ENCODE assay signal across 1 cellular context in the genomic region with DNA sequence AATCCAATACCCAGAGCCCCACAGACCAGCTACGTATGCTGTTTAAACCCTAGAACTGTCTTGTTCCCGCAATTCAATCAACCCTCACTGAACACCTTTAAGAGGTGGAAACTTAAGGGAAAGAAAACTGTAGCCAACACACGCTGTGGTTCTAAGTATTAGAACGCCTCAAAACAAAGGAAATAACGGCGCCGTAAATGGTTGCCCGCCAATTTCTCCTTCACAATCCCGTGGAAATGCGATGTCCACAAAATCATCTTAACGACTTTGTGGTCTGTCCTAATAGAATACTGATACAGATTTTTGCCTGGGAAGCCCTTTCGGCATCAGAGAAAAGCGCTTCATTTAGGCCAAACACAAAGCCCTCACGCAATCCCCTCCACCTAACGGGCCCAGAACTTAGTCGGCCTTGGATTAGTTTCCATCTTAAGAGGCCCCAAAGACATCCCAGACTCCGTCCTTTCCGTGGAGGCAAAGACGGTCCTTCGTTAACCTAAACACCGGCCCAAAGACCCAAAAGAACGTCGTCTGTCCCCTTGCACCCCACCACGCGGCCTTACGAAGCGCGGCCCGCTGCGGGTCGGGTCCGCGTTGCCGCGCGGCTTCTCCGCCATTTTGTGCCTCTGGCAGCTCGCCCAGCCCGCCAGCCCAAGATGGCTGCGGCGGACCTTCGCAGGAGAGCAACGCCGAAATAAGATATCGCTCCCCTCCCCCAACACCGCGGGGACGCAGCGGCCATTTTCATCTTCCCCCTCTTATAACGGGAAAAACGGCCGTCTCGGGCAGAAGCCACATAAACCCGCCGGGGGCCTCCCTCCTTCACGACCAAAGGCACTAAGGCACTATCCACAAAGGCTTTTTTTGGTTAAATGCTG.
TF ChIP-seq lines count a peak whose summit lies in the region.

No MANE protein-coding gene starts in this region.

TF ChIP-seq in K562, 482 proteins besides CTCF, POLR2A, EP300 and RAD21 (continued from another document and continues in another):
- TF ChIP-seq, protein P1, sequence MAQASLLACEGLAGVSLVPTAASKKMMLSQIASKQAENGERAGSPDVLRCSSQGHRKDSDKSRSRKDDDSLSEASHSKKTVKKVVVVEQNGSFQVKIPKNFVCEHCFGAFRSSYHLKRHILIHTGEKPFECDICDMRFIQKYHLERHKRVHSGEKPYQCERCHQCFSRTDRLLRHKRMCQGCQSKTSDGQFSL (CRISPR knock-in tag; IDR thresholded peaks at IDR 0.05): peak; percentile 58; the same call in 1 of the 2 replicates
- TF ChIP-seq, protein P1 (tag; IDR thresholded peaks at IDR 0.05): no peak
- no peak for TF ChIP-seq PHF8 (IDR thresholded peaks at IDR 0.05; ENCODE audit: borderline replicate concordance, low read length)
- peak in 1 of 2 experiments; percentile 73; a peak in 1 of 4 replicates for TF ChIP-seq ARNT (IDR thresholded peaks at IDR 0.05)
- TF ChIP-seq HMG20A (CRISPR knock-in tag; conservative IDR thresholded peaks at IDR 0.05): no peak
- TF ChIP-seq POLR2G (IDR thresholded peaks at IDR 0.05; ENCODE audit: low read depth, low read length): no peak
- TF ChIP-seq, protein P2, sequence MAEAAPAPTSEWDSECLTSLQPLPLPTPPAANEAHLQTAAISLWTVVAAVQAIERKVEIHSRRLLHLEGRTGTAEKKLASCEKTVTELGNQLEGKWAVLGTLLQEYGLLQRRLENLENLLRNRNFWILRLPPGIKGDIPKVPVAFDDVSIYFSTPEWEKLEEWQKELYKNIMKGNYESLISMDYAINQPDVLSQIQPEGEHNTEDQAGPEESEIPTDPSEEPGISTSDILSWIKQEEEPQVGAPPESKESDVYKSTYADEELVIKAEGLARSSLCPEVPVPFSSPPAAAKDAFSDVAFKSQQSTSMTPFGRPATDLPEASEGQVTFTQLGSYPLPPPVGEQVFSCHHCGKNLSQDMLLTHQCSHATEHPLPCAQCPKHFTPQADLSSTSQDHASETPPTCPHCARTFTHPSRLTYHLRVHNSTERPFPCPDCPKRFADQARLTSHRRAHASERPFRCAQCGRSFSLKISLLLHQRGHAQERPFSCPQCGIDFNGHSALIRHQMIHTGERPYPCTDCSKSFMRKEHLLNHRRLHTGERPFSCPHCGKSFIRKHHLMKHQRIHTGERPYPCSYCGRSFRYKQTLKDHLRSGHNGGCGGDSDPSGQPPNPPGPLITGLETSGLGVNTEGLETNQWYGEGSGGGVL (CRISPR knock-in tag; IDR thresholded peaks at IDR 0.05): no peak
- no peak; the same call in 1 of the 2 replicates for TF ChIP-seq BACH1 (tag; IDR thresholded peaks at IDR 0.05)
- TF ChIP-seq SRSF1 (IDR thresholded peaks at IDR 0.05; ENCODE audit: low read depth, low read length): no peak; the same call in 1 of the 2 replicates
- TF ChIP-seq ELK1 (CRISPR knock-in tag; IDR thresholded peaks at IDR 0.05): no peak
- no peak for TF ChIP-seq RNF219 (CRISPR knock-in tag; IDR thresholded peaks at IDR 0.05)
- no peak for TF ChIP-seq MCM3 (IDR thresholded peaks at IDR 0.05)
- no peak for TF ChIP-seq ZNF12 (CRISPR knock-in tag; IDR thresholded peaks at IDR 0.05)
- no peak for TF ChIP-seq SRSF9 (IDR thresholded peaks at IDR 0.05; ENCODE audit: borderline replicate concordance, low read depth, low read length)
- TF ChIP-seq RBM25 (IDR thresholded peaks at IDR 0.05; ENCODE audit: low read depth, low read length, severe bottlenecking): no peak
- TF ChIP-seq CHD1 (IDR thresholded peaks at IDR 0.05; ENCODE audit: low read length): no peak
- peak; percentile 63 for TF ChIP-seq CREM (IDR thresholded peaks at IDR 0.05; ENCODE audit: low read depth)
- TF ChIP-seq, protein P3, sequence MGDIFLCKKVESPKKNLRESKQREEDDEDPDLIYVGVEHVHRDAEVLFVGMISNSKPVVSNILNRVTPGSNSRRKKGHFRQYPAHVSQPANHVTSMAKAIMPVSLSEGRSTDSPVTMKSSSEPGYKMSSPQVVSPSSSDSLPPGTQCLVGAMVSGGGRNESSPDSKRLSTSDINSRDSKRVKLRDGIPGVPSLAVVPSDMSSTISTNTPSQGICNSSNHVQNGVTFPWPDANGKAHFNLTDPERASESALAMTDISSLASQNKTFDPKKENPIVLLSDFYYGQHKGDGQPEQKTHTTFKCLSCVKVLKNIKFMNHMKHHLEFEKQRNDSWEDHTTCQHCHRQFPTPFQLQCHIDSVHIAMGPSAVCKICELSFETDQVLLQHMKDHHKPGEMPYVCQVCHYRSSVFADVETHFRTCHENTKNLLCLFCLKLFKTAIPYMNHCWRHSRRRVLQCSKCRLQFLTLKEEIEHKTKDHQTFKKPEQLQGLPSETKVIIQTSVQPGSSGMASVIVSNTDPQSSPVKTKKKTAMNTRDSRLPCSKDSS (IDR thresholded peaks at IDR 0.05; ENCODE audit: low read depth, partially characterized antibody): no peak
- TF ChIP-seq SIN3A (IDR thresholded peaks at IDR 0.05; ENCODE audit: borderline replicate concordance in 2 of 2, control insufficient read depth in 1 of 2, low read depth in 2 of 2, low read length in 2 of 2): peak in 1 of 2 experiments; percentile 65; a peak in 2 of 4 replicates
- no peak for TF ChIP-seq HDAC6 (IDR thresholded peaks at IDR 0.05; ENCODE audit: low read depth, low read length)
- no peak for TF ChIP-seq ZBTB8A (IDR thresholded peaks at IDR 0.05; ENCODE audit: partially characterized antibody)
- TF ChIP-seq ZNF431 (CRISPR knock-in tag; IDR thresholded peaks at IDR 0.05): no peak; the same call in 1 of the 2 replicates
- no peak for TF ChIP-seq PCBP1 (IDR thresholded peaks at IDR 0.05; ENCODE audit: low read depth, low read length, poor library complexity, severe bottlenecking)
- TF ChIP-seq LARP7 (IDR thresholded peaks at IDR 0.05): peak; percentile 58
- TF ChIP-seq TRIM28 (IDR thresholded peaks at IDR 0.05): no peak
- TF ChIP-seq KDM2B (CRISPR knock-in tag; IDR thresholded peaks at IDR 0.05): no peak
- TF ChIP-seq ZFP36 (IDR thresholded peaks at IDR 0.05; ENCODE audit: low read depth, low read length, partially characterized antibody): no peak
- TF ChIP-seq KLF16 (IDR thresholded peaks at IDR 0.05): no peak
- no peak for TF ChIP-seq CUX1 (CRISPR knock-in tag; IDR thresholded peaks at IDR 0.05)
- no peak for TF ChIP-seq CEBPG (CRISPR knock-in tag; IDR thresholded peaks at IDR 0.05)
- TF ChIP-seq CEBPG (tag; conservative IDR thresholded peaks at IDR 0.05 in 1 of 2, IDR thresholded peaks at IDR 0.05 in 1 of 2): no peak
- TF ChIP-seq ASH1L (IDR thresholded peaks at IDR 0.05; ENCODE audit: borderline replicate concordance, low read depth, partially characterized antibody): no peak
- TF ChIP-seq ZNF780A (CRISPR knock-in tag; IDR thresholded peaks at IDR 0.05): no peak
- no peak for TF ChIP-seq SOX6 (IDR thresholded peaks at IDR 0.05)
- no peak for TF ChIP-seq PRDM10 (IDR thresholded peaks at IDR 0.05; ENCODE audit: partially characterized antibody)
- 0 out of 2 replicates have a peak, but pooled peaks have one; percentile 37 for TF ChIP-seq STAT5A (IDR thresholded peaks at IDR 0.05; ENCODE audit: borderline replicate concordance, low read length)
- no peak for TF ChIP-seq PPARD (CRISPR knock-in tag; IDR thresholded peaks at IDR 0.05)
- no peak for TF ChIP-seq NCOA6 (IDR thresholded peaks at IDR 0.05)
- TF ChIP-seq KDM1A (IDR thresholded peaks at IDR 0.05): no peak
- TF ChIP-seq SETDB1 (IDR thresholded peaks at IDR 0.05; ENCODE audit: low read length): no peak
- TF ChIP-seq NFXL1 (CRISPR knock-in tag; IDR thresholded peaks at IDR 0.05): no peak
- TF ChIP-seq HMG20B (CRISPR knock-in tag; IDR thresholded peaks at IDR 0.05): no peak
- no peak for TF ChIP-seq ZNF184 (CRISPR knock-in tag; IDR thresholded peaks at IDR 0.05)
- peak in 1 of 2 experiments; percentile 79; a peak in 2 of 4 replicates for TF ChIP-seq FOXA3 (CRISPR knock-in tag; conservative IDR thresholded peaks at IDR 0.05 in 1 of 2, IDR thresholded peaks at IDR 0.05 in 1 of 2)
- peak; percentile 35 for TF ChIP-seq NCOR1 (IDR thresholded peaks at IDR 0.05)
- TF ChIP-seq SMAD4 (CRISPR knock-in tag; conservative IDR thresholded peaks at IDR 0.05): 0 out of 2 replicates have a peak, but pooled peaks have one; percentile 38
- no peak for TF ChIP-seq ZNF778 (CRISPR knock-in tag; IDR thresholded peaks at IDR 0.05)
- no peak for TF ChIP-seq BCL6 (CRISPR knock-in tag; IDR thresholded peaks at IDR 0.05)
- no peak; a peak in 1 of 4 replicates for TF ChIP-seq NRF1 (conservative IDR thresholded peaks at IDR 0.05 in 1 of 2, IDR thresholded peaks at IDR 0.05 in 1 of 2)
